ENCODE assay signal across 35 cellular contexts in the genomic region with DNA sequence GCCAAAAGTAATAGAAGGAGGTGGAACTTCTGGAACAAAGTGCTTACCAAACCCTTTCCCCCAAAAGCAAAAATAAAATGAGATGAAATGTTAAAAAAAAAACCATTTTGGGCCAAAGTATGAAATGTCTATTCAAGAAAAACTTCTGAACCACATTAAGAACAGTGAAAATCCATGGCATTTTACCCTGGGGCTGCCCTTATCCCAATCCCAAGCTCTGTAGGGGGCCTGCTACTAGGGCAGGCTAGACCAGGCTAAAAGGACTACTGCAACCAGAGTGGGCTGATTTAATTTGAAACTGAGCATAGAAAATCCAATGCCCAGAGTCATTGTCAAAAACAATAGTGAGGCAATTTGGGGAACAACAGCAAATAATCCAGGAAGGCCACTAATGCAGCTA.
"Had no signal": no experiment of that assay in that cellular context is flagged by ENCODE, and none has a peak within 500 bp of the region (broad histone marks: within the 10 kb centered on the region; RNA-seq: fewer than 3 reads in every experiment).

No MANE protein-coding gene starts in this region.

- H3K4me1 Mint-ChIP-seq: activated CD4-positive, alpha-beta T cell treated with anti-CD3 and anti-CD28 coated beads, Interleukin-2, amount 10 ng/mL, durations not matched to agents 24 days and 14 days; activated CD8-positive, alpha-beta memory T cell treated with anti-CD3 and anti-CD28 coated beads, Interleukin-2, amount 10 ng/mL, durations not matched to agents 7 days and 5 days; activated naive CD8-positive, alpha-beta T cell treated with anti-CD3 and anti-CD28 coated beads for 36 hours had no signal

- H3K9me3 ChIP-seq: gastrocnemius medialis had no signal

- H3K27ac ChIP-seq: adrenal gland, body of pancreas, esophagus muscularis mucosa, foreskin keratinocyte, gastrocnemius medialis, heart right ventricle, WERI-Rb-1 had no signal

- H3K27me3 ChIP-seq: adrenal gland, body of pancreas, esophagus muscularis mucosa, foreskin keratinocyte, gastrocnemius medialis, heart right ventricle had no signal

- H3K27me3 Mint-ChIP-seq: activated CD4-positive, alpha-beta memory T cell treated with anti-CD3 and anti-CD28 coated beads for 36 hours; activated CD4-positive, alpha-beta T cell treated with anti-CD3 and anti-CD28 coated beads for 36 hours; activated CD4-positive, alpha-beta T cell treated with anti-CD3 and anti-CD28 coated beads, Interleukin-2, amount 10 ng/mL, durations not matched to agents 24 days and 14 days; activated CD8-positive, alpha-beta memory T cell treated with anti-CD3 and anti-CD28 coated beads, Interleukin-2, amount 10 ng/mL, durations not matched to agents 7 days and 5 days; activated naive CD4-positive, alpha-beta T cell treated with anti-CD3 and anti-CD28 coated beads, Interleukin-2, amount 50 U/mL, for 24 hours; activated naive CD8-positive, alpha-beta T cell treated with anti-CD3 and anti-CD28 coated beads for 36 hours; activated naive CD8-positive, alpha-beta T cell treated with anti-CD3 and anti-CD28 coated beads, Interleukin-2, amount 50 U/mL, for 24 hours; effector memory CD8-positive, alpha-beta T cell; T-helper 17 cell had no signal

- ATAC-seq: activated CD4-positive, alpha-beta T cell treated with anti-CD3 and anti-CD28 coated beads for 36 hours; activated CD8-positive, alpha-beta memory T cell treated with anti-CD3 and anti-CD28 coated beads, Interleukin-2, amount 10 ng/mL, durations not matched to agents 7 days and 5 days; activated CD8-positive, alpha-beta T cell treated with anti-CD3 and anti-CD28 coated beads, Interleukin-2, amount 10 ng/mL, durations not matched to agents 7 days and 5 days; activated naive CD8-positive, alpha-beta T cell treated with anti-CD3 and anti-CD28 coated beads, Interleukin-2, amount 50 U/mL, for 24 hours; body of pancreas; effector memory CD8-positive, alpha-beta T cell; foreskin keratinocyte; gastrocnemius medialis; heart right ventricle; T-helper 17 cell had no signal

- H3K9me3 Mint-ChIP-seq: activated CD4-positive, alpha-beta T cell treated with anti-CD3 and anti-CD28 coated beads, Interleukin-2, amount 10 ng/mL, durations not matched to agents 24 days and 14 days; T-helper 2 cell treated with Interferon-gamma antibody and Interleukin-4, amounts not matched to agents 5 μg/mL and 100 μg/mL, for 36 hours had no signal

- H3K27ac Mint-ChIP-seq: activated CD4-positive, alpha-beta memory T cell treated with anti-CD3 and anti-CD28 coated beads for 36 hours; activated CD4-positive, alpha-beta T cell treated with anti-CD3 and anti-CD28 coated beads for 36 hours; activated CD4-positive, alpha-beta T cell treated with anti-CD3 and anti-CD28 coated beads, Interleukin-2, amount 10 ng/mL, durations not matched to agents 24 days and 14 days; activated CD8-positive, alpha-beta memory T cell treated with anti-CD3 and anti-CD28 coated beads, Interleukin-2, amount 10 ng/mL, durations not matched to agents 7 days and 5 days; activated CD8-positive, alpha-beta T cell treated with anti-CD3 and anti-CD28 coated beads, Interleukin-2, amount 10 ng/mL, durations not matched to agents 7 days and 5 days; activated naive CD4-positive, alpha-beta T cell treated with anti-CD3 and anti-CD28 coated beads for 36 hours; activated naive CD4-positive, alpha-beta T cell treated with anti-CD3 and anti-CD28 coated beads, Interleukin-2, amount 50 U/mL, for 24 hours; activated naive CD8-positive, alpha-beta T cell treated with anti-CD3 and anti-CD28 coated beads for 36 hours; activated naive CD8-positive, alpha-beta T cell treated with anti-CD3 and anti-CD28 coated beads, Interleukin-2, amount 50 U/mL, for 24 hours; activated T-helper 1 cell treated with anti-CD3 and anti-CD28 coated beads, Interleukin-12 subunit alpha, Interleukin-12 subunit beta, Interleukin-2, Interleukin-4 antibody, amounts not matched to agents 30 ng/mL and 10 ng/mL and 1 ng/mL, durations not matched to agents 14 hours and 24 hours and 36 hours; activated T-helper 2 cell treated with anti-CD3 and anti-CD28 coated beads, Interferon-gamma antibody, Interleukin-2, Interleukin-4, amounts not matched to agents 10 μg/mL and 5 μg/mL and 100 μg/mL, durations not matched to agents 14 hours and 24 hours and 36 hours; effector memory CD8-positive, alpha-beta T cell; T-helper 17 cell; T-helper 2 cell treated with Interferon-gamma antibody and Interleukin-4, amounts not matched to agents 5 μg/mL and 100 μg/mL, for 36 hours had no signal

- DNase-seq: activated CD4-positive, alpha-beta memory T cell treated with anti-CD3 and anti-CD28 coated beads for 36 hours; activated CD4-positive, alpha-beta T cell treated with anti-CD3 and anti-CD28 coated beads for 36 hours; activated CD4-positive, alpha-beta T cell treated with anti-CD3 and anti-CD28 coated beads, Interleukin-2, amount 10 ng/mL, durations not matched to agents 24 days and 14 days; activated CD4-positive, CD25-positive, alpha-beta regulatory T cell; activated CD4-positive, CD25-positive, alpha-beta regulatory T cell treated with anti-CD3 and anti-CD28 coated beads, Interleukin-2, amount 50 U/mL, for 72 hours; activated CD8-positive, alpha-beta memory T cell treated with anti-CD3 and anti-CD28 coated beads, Interleukin-2, amount 10 ng/mL, durations not matched to agents 7 days and 5 days; activated CD8-positive, alpha-beta memory T cell treated with anti-CD3 and anti-CD28 coated beads, Interleukin-2, amount 50 U/mL, for 4 hours; activated CD8-positive, alpha-beta T cell treated with anti-CD3 and anti-CD28 coated beads, Interleukin-2, amount 10 ng/mL, durations not matched to agents 7 days and 5 days; activated effector memory CD4-positive, alpha-beta T cell treated with anti-CD3 and anti-CD28 coated beads, Interleukin-2, amount 50 U/mL, for 16 hours; activated naive CD4-positive, alpha-beta T cell treated with anti-CD3 and anti-CD28 coated beads for 36 hours; activated naive CD8-positive, alpha-beta T cell treated with anti-CD3 and anti-CD28 coated beads for 36 hours; activated naive CD8-positive, alpha-beta T cell treated with anti-CD3 and anti-CD28 coated beads, Interleukin-2, amount 50 U/mL, for 24 hours; activated T-cell treated with anti-CD3 and anti-CD28 coated beads, Interleukin-2, amount 50 U/mL, for 1 hour; activated T-cell treated with anti-CD3 and anti-CD28 coated beads, Interleukin-2, amount 50 U/mL, for 48 hours; adrenal gland; amygdala; aorta; body of pancreas; caudate nucleus; cortex of kidney; dermis blood vessel endothelial cell; effector CD4-positive, alpha-beta T cell; effector memory CD8-positive, alpha-beta T cell; erythroblast; foreskin keratinocyte; gastrocnemius medialis; heart right ventricle; T-helper 17 cell; T1000; WERI-Rb-1 had no signal

- H3K4me1 ChIP-seq: foreskin keratinocyte had no signal

- H3K36me3 ChIP-seq: adrenal gland, esophagus muscularis mucosa, gastrocnemius medialis, heart right ventricle had no signal

- H3K4me3 ChIP-seq: adrenal gland, body of pancreas, esophagus muscularis mucosa, gastrocnemius medialis, heart right ventricle had no signal

- H3K4me3 Mint-ChIP-seq: activated CD4-positive, alpha-beta memory T cell treated with anti-CD3 and anti-CD28 coated beads for 36 hours; activated CD4-positive, alpha-beta T cell treated with anti-CD3 and anti-CD28 coated beads for 36 hours; activated CD4-positive, alpha-beta T cell treated with anti-CD3 and anti-CD28 coated beads, Interleukin-2, amount 10 ng/mL, durations not matched to agents 24 days and 14 days; activated CD8-positive, alpha-beta memory T cell treated with anti-CD3 and anti-CD28 coated beads, Interleukin-2, amount 10 ng/mL, durations not matched to agents 7 days and 5 days; activated CD8-positive, alpha-beta T cell treated with anti-CD3 and anti-CD28 coated beads, Interleukin-2, amount 10 ng/mL, durations not matched to agents 7 days and 5 days; activated naive CD4-positive, alpha-beta T cell treated with anti-CD3 and anti-CD28 coated beads for 36 hours; activated naive CD4-positive, alpha-beta T cell treated with anti-CD3 and anti-CD28 coated beads, Interleukin-2, amount 50 U/mL, for 24 hours; activated naive CD8-positive, alpha-beta T cell treated with anti-CD3 and anti-CD28 coated beads for 36 hours; activated naive CD8-positive, alpha-beta T cell treated with anti-CD3 and anti-CD28 coated beads, Interleukin-2, amount 50 U/mL, for 24 hours; activated T-helper 1 cell treated with anti-CD3 and anti-CD28 coated beads, Interleukin-12 subunit alpha, Interleukin-12 subunit beta, Interleukin-2, Interleukin-4 antibody, amounts not matched to agents 30 ng/mL and 10 ng/mL and 1 ng/mL, durations not matched to agents 14 hours and 24 hours and 36 hours; effector memory CD8-positive, alpha-beta T cell; T-helper 17 cell; T-helper 2 cell treated with Interferon-gamma antibody and Interleukin-4, amounts not matched to agents 5 μg/mL and 100 μg/mL, for 36 hours had no signal
